ENCODE assay signal across 13 cellular contexts in genomic region chr1:161207173-161207572, GRCh38. TPM values are rescaled to one million over a fixed set of nuclear protein-coding genes. Genes with fewer than 3 reads are reported as not detected.
A peak's percentile ranks its signal among the peaks of the same experiment; 100 is the strongest.
DNase-seq lines count a peak whose midpoint lies in the region; ATAC-seq and TF ChIP-seq lines count a peak whose summit lies in the region.
"Had no signal": no experiment of that assay in that cellular context is flagged by ENCODE, and none has a peak within 500 bp of the region (broad histone marks: within the 10 kb centered on the region; RNA-seq: fewer than 3 reads in every experiment).

No MANE protein-coding gene starts in this region.

- ATAC-seq in body of pancreas: peak; percentile 18
- peak; percentile 17 for ATAC-seq in mucosa of descending colon
- ATAC-seq: stimulated activated effector memory CD8-positive, alpha-beta T cell treated with anti-CD3 and anti-CD28 coated beads, Interleukin-12 subunit alpha, Interleukin-12 subunit beta, amount 100 ng/mL, for 72 hours; T-cell had no signal

- H3K27ac ChIP-seq in body of pancreas: peak overlapping the region in 2 of 4 donors; percentile 49 to 52
- peak overlapping the region; percentile 58 to 74 (median 67) for H3K27ac ChIP-seq in thyroid gland

- H3K4me3 ChIP-seq in body of pancreas (no peak overlapping the region), fibroblast of pulmonary artery (replicated peaks; ENCODE audit: low read depth, low read length) (no peak overlapping the region), mucosa of descending colon (no peak overlapping the region), thyroid gland (replicated peaks in 1 of 3) (no peak overlapping the region)

- intact Hi-C loops in body of pancreas (cut with DNase I): loop anchor here (5.0 kb wide), 1 partner anchor 175 kb away; no protein-coding TSS in a partner anchor
- intact Hi-C loops in mucosa of descending colon (cut with DNase I, micrococcal nuclease): no loop called here
- intact Hi-C loops in thyroid gland (cut with DNase I): no loop called here

- no peaks in the 10 kb centered on the region for H3K27me3 ChIP-seq in body of pancreas
- no peaks in the 10 kb centered on the region for H3K27me3 ChIP-seq in thyroid gland

- TF ChIP-seq CTCF in body of pancreas (IDR thresholded peaks at IDR 0.05): no peak
- no peak for TF ChIP-seq CTCF in fibroblast of pulmonary artery (IDR thresholded peaks at IDR 0.05; ENCODE audit: low read length, missing control alignments)
- no peak for TF ChIP-seq CTCF in mucosa of descending colon (IDR thresholded peaks at IDR 0.05)
- TF ChIP-seq CTCF in thyroid gland (IDR thresholded peaks at IDR 0.05): no peak

- TF ChIP-seq POLR2A in body of pancreas (IDR thresholded peaks at IDR 0.05) (no peak), thyroid gland (IDR thresholded peaks at IDR 0.05) (peak in 1 of 2 donors; percentile 28)

- peaks cover 0 to 42% of the 10 kb centered on the region in 2 donors for H3K36me3 ChIP-seq in body of pancreas (replicated peaks in 1 of 2; ENCODE audit: insufficient read depth in 1 of 2, low read depth in 2 of 2)
- peaks cover 8% of the 10 kb centered on the region for H3K36me3 ChIP-seq in mucosa of descending colon (ENCODE audit: low read depth)
- peaks cover 46 to 58% of the 10 kb centered on the region in 2 donors for H3K36me3 ChIP-seq in thyroid gland

- no peaks in the 10 kb centered on the region for H3K9me3 ChIP-seq in body of pancreas
- no peaks in the 10 kb centered on the region for H3K9me3 ChIP-seq in mucosa of descending colon
- no peaks in the 10 kb centered on the region for H3K9me3 ChIP-seq in thyroid gland

- H3K4me1 ChIP-seq in body of pancreas (peaks cover 20% of the 10 kb centered on the region), mucosa of descending colon (ENCODE audit: low read depth) (peaks cover 17% of the 10 kb centered on the region), thyroid gland (peaks cover 11 to 24% of the 10 kb centered on the region in 2 donors)

- DNase-seq in body of pancreas (peak; percentile 22 to 64 (median 33)), fibroblast of pulmonary artery (ENCODE audit: low read depth) (peak; percentile 93), mucosa of descending colon (peak in 1 of 3 donors; percentile 50), thyroid gland (no peak), kidney glomerular epithelial cell (lab: John Stamatoyannopoulos, UW) (no peak), NCI-H2171 treated with DMSO at 0.1 percent for 48 hours (lab: John Stamatoyannopoulos, UW) (no peak)
- DNase-seq in activated CD8-positive, alpha-beta memory T cell treated with anti-CD3 and anti-CD28 coated beads, Interleukin-2, amount 50 U/mL, for 48 hours: no peak
- DNase-seq: CD8-positive, alpha-beta memory T cell; erythroblast; GF-D8; OCI-M1; T-cell had no signal

- 76 to 79% methylated on average over 7 to 8 of the region's 8 CpGs for WGBS in body of pancreas, 2 donors
- WGBS in thyroid gland, 2 donors: 77% methylated on average over 8 of the region's 8 CpGs

RNA-seq across cellular contexts. Expression of gene NDUFS2, which starts 5.0 kb away (rescaled TPM):
- total RNA-seq in body of pancreas: 10 to 100 TPM; 46.4 to 67.2 TPM
- 100 to 1,000 TPM; 119 to 159 (median 154) TPM for total RNA-seq in mucosa of descending colon
- 100 to 1,000 TPM in 2 of 4 donors, 10 to 100 TPM in 2; 75.4 to 122 (median 99.9) TPM for total RNA-seq in thyroid gland

RNA-seq across cellular contexts. Expression of gene FCER1G, which starts 7.9 kb away (rescaled TPM):
- total RNA-seq in body of pancreas (10 to 100 TPM; 27.0 to 42.0 TPM), mucosa of descending colon (10 to 100 TPM in 2 of 3 donors, 1 to 10 TPM in 1; 5.8 to 43.9 (median 27.1) TPM), thyroid gland (10 to 100 TPM; 16.3 to 70.9 (median 22.3) TPM)

RNA-seq across cellular contexts. Expression of gene ADAMTS4, which starts 8.3 kb away (rescaled TPM):
- 1 to 10 TPM; 6.7 to 7.9 TPM for total RNA-seq in body of pancreas
- total RNA-seq in mucosa of descending colon: 1 to 10 TPM in 2 of 3 donors, under 1 TPM in 1; 0.96 to 7.2 (median 3.8) TPM
- 10 to 100 TPM in 1 of 4 donors, 1 to 10 TPM in 3; 4.6 to 24.4 (median 9.4) TPM for total RNA-seq in thyroid gland

RNA-seq across cellular contexts. Expression of gene APOA2, which starts 16.3 kb away (rescaled TPM):
- total RNA-seq in body of pancreas (not detected), mucosa of descending colon (not detected), thyroid gland (not detected)
- total RNA-seq: CD8-positive, alpha-beta memory T cell had no signal

RNA-seq across cellular contexts. Expression of gene TOMM40L, which starts 18.7 kb away (rescaled TPM):
- total RNA-seq in body of pancreas: 1 to 10 TPM; 1.8 to 8.9 TPM
- 10 to 100 TPM; 17.2 to 24.5 (median 23.5) TPM for total RNA-seq in mucosa of descending colon
- 10 to 100 TPM in 1 of 4 donors, 1 to 10 TPM in 3; 7.0 to 12.4 (median 8.3) TPM for total RNA-seq in thyroid gland

Comparison
In these comparisons a context has a peak if more than half of its experiments do, and no peak if none do; other contexts are left out.
1. DNase-seq: peak in body of pancreas (4 of 4) and fibroblast of pulmonary artery (single experiment); none in thyroid gland (0 of 2), kidney glomerular epithelial cell (single experiment), activated CD8-positive, alpha-beta memory T cell treated with anti-CD3 and anti-CD28 coated beads, Interleukin-2, amount 50 U/mL, for 48 hours (single experiment) and NCI-H2171 treated with DMSO at 0.1 percent for 48 hours (single experiment).